In the genomic region with DNA sequence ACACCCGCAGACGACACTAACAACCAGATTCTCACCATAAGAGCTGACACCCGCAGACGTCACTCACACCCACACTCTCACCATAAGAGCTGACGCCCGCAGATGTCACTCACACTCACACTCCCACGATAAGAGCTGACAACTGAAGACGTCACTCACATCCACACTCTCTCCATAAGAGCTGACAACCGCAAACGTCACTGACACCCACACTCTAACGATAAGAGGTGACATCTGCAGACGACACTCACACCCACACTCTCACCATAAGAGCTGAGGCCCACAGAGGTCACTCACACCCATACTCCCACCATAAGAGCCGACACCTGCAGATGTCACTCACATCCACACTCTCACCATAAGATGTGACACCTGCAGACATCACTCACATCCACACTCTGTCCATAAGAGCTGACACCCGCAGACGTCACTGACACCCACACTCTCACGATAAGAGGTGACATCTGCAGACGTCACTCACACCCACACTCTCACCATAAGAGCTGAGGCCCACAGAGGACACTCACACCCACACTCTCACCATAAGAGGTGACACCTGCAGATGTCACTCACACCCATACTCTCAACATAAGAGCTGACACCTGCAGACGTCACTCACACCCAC, we compare ENCODE assay signal across 7 cellular contexts.
A peak's percentile ranks its signal among the peaks of the same experiment; 100 is the strongest.
DNase-seq lines count a peak whose midpoint lies in the region; ATAC-seq and TF ChIP-seq lines count a peak whose summit lies in the region.
"Not testable (repeated sequence)": the region's sequence is repeated elsewhere in the genome, so short reads cannot be mapped to it uniquely, and the experiment has no call there.

No MANE protein-coding gene starts in this region.

- H3K4me3 ChIP-seq in testis = not testable (repeated sequence)

- WGBS in testis, 2 donors = 80 to 81% methylated on average over 18 of the region's 18 CpGs

- H3K36me3 Mint-ChIP-seq in activated CD4-positive, alpha-beta T cell treated with anti-CD3 and anti-CD28 coated beads for 36 hours (ENCODE audit: low read depth) = peaks cover 17% of the 10 kb centered on the region
- not testable (repeated sequence) for H3K36me3 Mint-ChIP-seq in activated naive CD4-positive, alpha-beta T cell treated with anti-CD3 and anti-CD28 coated beads, Interleukin-2, amount 50 U/mL, for 24 hours; natural killer cell

- H3K9me3 ChIP-seq in testis = not testable (repeated sequence)

- not testable (repeated sequence) for ATAC-seq in activated CD4-positive, alpha-beta T cell treated with anti-CD3 and anti-CD28 coated beads for 36 hours; natural killer cell

- intact Hi-C loops in activated CD4-positive, alpha-beta T cell treated with anti-CD3 and anti-CD28 coated beads for 36 hours (cut with DNase I, micrococcal nuclease); cardiac septum (cut with DNase I); natural killer cell (cut with micrococcal nuclease); posterior vena cava (cut with DNase I); testis (cut with DNase I; ENCODE audit: low total_unique reads): not testable (repeated sequence)

- not testable (repeated sequence) for TF ChIP-seq POLR2A in testis (IDR thresholded peaks at IDR 0.05)

- not testable (repeated sequence) for DNase-seq in activated CD4-positive, alpha-beta T cell treated with anti-CD3 and anti-CD28 coated beads for 36 hours; natural killer cell
- DNase-seq in ecto neural progenitor cell (ENCODE audit: low spot score) (peak; percentile 29), cardiac septum (ENCODE audit: low spot score) (peak; percentile 59), posterior vena cava (ENCODE audit: low spot score) (peak; percentile 19), testis (peak; percentile 2)

- H3K27ac ChIP-seq in testis = not testable (repeated sequence)

- not testable (repeated sequence) for TF ChIP-seq CTCF in natural killer cell (IDR thresholded peaks at IDR 0.05); testis (IDR thresholded peaks at IDR 0.05)

- not testable (repeated sequence) for H3K27me3 Mint-ChIP-seq in activated CD4-positive, alpha-beta T cell treated with anti-CD3 and anti-CD28 coated beads for 36 hours; activated naive CD4-positive, alpha-beta T cell treated with anti-CD3 and anti-CD28 coated beads, Interleukin-2, amount 50 U/mL, for 24 hours; natural killer cell (ENCODE audit: low read depth in 2 of 2)

- not testable (repeated sequence) for H3K4me1 ChIP-seq in testis

- CTCF ChIA-PET in activated CD4-positive, alpha-beta T cell treated with anti-CD3 and anti-CD28 coated beads for 36 hours (lab: Charles Lee) = not testable (repeated sequence)

- not testable (repeated sequence) for H3K36me3 ChIP-seq in testis (ENCODE audit: low read depth, missing control alignments)

- H3K4me3 Mint-ChIP-seq in activated CD4-positive, alpha-beta T cell treated with anti-CD3 and anti-CD28 coated beads for 36 hours; activated naive CD4-positive, alpha-beta T cell treated with anti-CD3 and anti-CD28 coated beads, Interleukin-2, amount 50 U/mL, for 24 hours: not testable (repeated sequence)
- H3K4me3 Mint-ChIP-seq in natural killer cell = peak overlapping the region; percentile 57

- H3K9me3 Mint-ChIP-seq in activated CD4-positive, alpha-beta T cell treated with anti-CD3 and anti-CD28 coated beads for 36 hours (ENCODE audit: low read depth) = peaks cover 50% of the 10 kb centered on the region
- peaks cover 21% of the 10 kb centered on the region for H3K9me3 Mint-ChIP-seq in activated naive CD4-positive, alpha-beta T cell treated with anti-CD3 and anti-CD28 coated beads, Interleukin-2, amount 50 U/mL, for 24 hours
- peaks cover 24 to 30% of the 10 kb centered on the region in 2 donors for H3K9me3 Mint-ChIP-seq in natural killer cell

- not testable (repeated sequence) for H3K4me1 Mint-ChIP-seq in activated CD4-positive, alpha-beta T cell treated with anti-CD3 and anti-CD28 coated beads for 36 hours
- peaks cover 15% of the 10 kb centered on the region for H3K4me1 Mint-ChIP-seq in activated naive CD4-positive, alpha-beta T cell treated with anti-CD3 and anti-CD28 coated beads, Interleukin-2, amount 50 U/mL, for 24 hours
- H3K4me1 Mint-ChIP-seq in natural killer cell = peaks cover 29 to 36% of the 10 kb centered on the region in 2 donors

- H3K27ac Mint-ChIP-seq in activated CD4-positive, alpha-beta T cell treated with anti-CD3 and anti-CD28 coated beads for 36 hours = peak overlapping the region; percentile 53
- H3K27ac Mint-ChIP-seq in activated naive CD4-positive, alpha-beta T cell treated with anti-CD3 and anti-CD28 coated beads, Interleukin-2, amount 50 U/mL, for 24 hours = peak overlapping the region; percentile 74
- peak overlapping the region; percentile 86 to 91 for H3K27ac Mint-ChIP-seq in natural killer cell

- POLR2A ChIA-PET in activated CD4-positive, alpha-beta T cell treated with anti-CD3 and anti-CD28 coated beads for 36 hours (lab: Charles Lee) = not testable (repeated sequence)

- not testable (repeated sequence) for H3K27me3 ChIP-seq in testis
